1 cellular context compared by ENCODE assay signal in genomic region chr15:78108300-78109084, GRCh38.
TF ChIP-seq lines count a peak whose summit lies in the region.

No MANE protein-coding gene starts in this region.

TF ChIP-seq in GM12878, 131 proteins besides CTCF, POLR2A, EP300 and RAD21 (continued from another document):
- TF ChIP-seq ELK1 (IDR thresholded peaks at IDR 0.05; ENCODE audit: low read depth, low read length) (no peak), RBBP5 (conservative IDR thresholded peaks at IDR 0.05) (no peak), JUND (IDR thresholded peaks at IDR 0.05; ENCODE audit: low read depth, low read length) (no peak), CREB1 (IDR thresholded peaks at IDR 0.05; ENCODE audit: low read depth) (no peak), RELA (IDR thresholded peaks at IDR 0.05; ENCODE audit: borderline replicate concordance, partially characterized antibody) (no peak), NFIC (IDR thresholded peaks at IDR 0.05; ENCODE audit: low read depth, low read length) (no peak), MYC (IDR thresholded peaks at IDR 0.05; ENCODE audit: insufficient read depth, insufficient read length, insufficient replicate concordance, low read length, severe bottlenecking) (no peak), E4F1 (IDR thresholded peaks at IDR 0.05; ENCODE audit: borderline replicate concordance, partially characterized antibody) (no peak), ETV6 (conservative IDR thresholded peaks at IDR 0.05 in 1 of 2, IDR thresholded peaks at IDR 0.05 in 1 of 2; ENCODE audit: borderline replicate concordance in 1 of 2, low read depth in 1 of 2) (no peak), ZBTB4 (CRISPR knock-in tag; IDR thresholded peaks at IDR 0.05) (no peak), KDM1A (IDR thresholded peaks at IDR 0.05; ENCODE audit: borderline replicate concordance) (no peak), SMC3 (IDR thresholded peaks at IDR 0.05; ENCODE audit: borderline replicate concordance, low read length) (peak; percentile 100), FOXM1 (IDR thresholded peaks at IDR 0.05; ENCODE audit: low read depth, low read length) (no peak), SP1 (IDR thresholded peaks at IDR 0.05; ENCODE audit: low read depth, low read length) (no peak), CHD2 (IDR thresholded peaks at IDR 0.05; ENCODE audit: borderline replicate concordance, low read depth, low read length) (no peak), ZNF384 (IDR thresholded peaks at IDR 0.05; ENCODE audit: borderline replicate concordance, low read depth, low read length) (no peak), SIN3A (IDR thresholded peaks at IDR 0.05; ENCODE audit: low read depth, low read length) (no peak), BMI1 (IDR thresholded peaks at IDR 0.05; ENCODE audit: borderline replicate concordance) (no peak), PML (IDR thresholded peaks at IDR 0.05; ENCODE audit: low read length) (no peak), CHD4 (IDR thresholded peaks at IDR 0.05) (no peak), KLF5 (IDR thresholded peaks at IDR 0.05; ENCODE audit: partially characterized antibody) (no peak), PAX5 (IDR thresholded peaks at IDR 0.05; ENCODE audit: borderline replicate concordance, low read depth, low read length) (no peak), ZNF274 (IDR thresholded peaks at IDR 0.05; ENCODE audit: insufficient read depth, insufficient read length) (no peak), IRF4 (IDR thresholded peaks at IDR 0.05; ENCODE audit: low read depth, low read length) (0 out of 2 replicates have a peak, but pooled peaks have one; percentile 33), ATF7 (IDR thresholded peaks at IDR 0.05; ENCODE audit: low read depth) (0 out of 2 replicates have a peak, but pooled peaks have one; percentile 26), CBFB (IDR thresholded peaks at IDR 0.05; ENCODE audit: low read depth) (no peak), ZNF217 (IDR thresholded peaks at IDR 0.05) (no peak), STAT1 (conservative IDR thresholded peaks at IDR 0.05) (no peak), MYB (IDR thresholded peaks at IDR 0.05; ENCODE audit: borderline replicate concordance, low read depth, low read length) (no peak), CEBPB (IDR thresholded peaks at IDR 0.05; ENCODE audit: borderline replicate concordance in 1 of 2, low read depth in 2 of 2, low read length in 2 of 2) (no peak), BACH1 (IDR thresholded peaks at IDR 0.05; ENCODE audit: borderline replicate concordance) (no peak), ZNF592 (IDR thresholded peaks at IDR 0.05) (peak; percentile 81; the same call in 1 of the 2 replicates), LARP7 (IDR thresholded peaks at IDR 0.05) (0 out of 2 replicates have a peak, but pooled peaks have one; percentile 36), ZBTB40 (IDR thresholded peaks at IDR 0.05; ENCODE audit: borderline replicate concordance) (no peak), CHD1 (IDR thresholded peaks at IDR 0.05; ENCODE audit: low read depth, low read length) (no peak), ZNF24 (IDR thresholded peaks at IDR 0.05) (no peak), ZNF622 (IDR thresholded peaks at IDR 0.05) (no peak)
TF ChIP-seq in GM12878: peak in this region for 17.
